ENCODE assay signal across 8 cellular contexts in the genomic region with DNA sequence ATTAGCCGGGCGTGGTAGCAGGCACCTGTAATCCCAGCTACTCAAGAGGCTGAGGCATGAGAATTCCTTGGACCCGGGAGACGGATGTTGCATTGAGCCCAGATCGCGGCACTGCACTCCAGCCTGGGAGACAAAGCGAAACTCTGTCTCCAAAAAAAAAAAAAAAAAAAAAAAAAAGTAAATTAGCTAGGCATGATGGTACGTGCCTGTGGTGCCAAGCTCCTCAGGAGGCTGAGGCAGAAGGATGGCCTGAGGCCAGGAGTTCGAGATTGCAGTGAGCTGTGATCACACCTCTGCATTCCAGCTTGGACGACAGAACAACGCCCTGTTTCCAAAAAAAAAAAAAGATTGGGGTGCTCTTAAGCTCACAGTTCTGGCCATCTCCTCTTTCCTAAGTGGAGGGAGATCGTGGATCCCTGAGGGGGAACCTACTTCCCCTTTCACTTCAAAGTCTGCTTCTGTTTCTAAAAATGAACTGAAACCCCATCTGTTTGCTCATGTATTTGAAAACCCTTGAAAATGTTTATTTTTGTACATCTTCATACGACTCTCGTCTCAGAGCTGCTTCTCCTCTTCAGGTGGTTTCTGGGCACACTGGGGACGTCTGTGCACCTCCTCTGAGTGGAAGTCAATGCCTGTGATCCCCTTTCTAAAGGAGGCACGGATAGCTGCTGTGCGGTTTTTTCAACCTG.
DNase-seq lines count a peak whose midpoint lies in the region; ATAC-seq and TF ChIP-seq lines count a peak whose summit lies in the region.

No MANE protein-coding gene starts in this region.

- H3K4me1 ChIP-seq in Karpas-422 (ENCODE audit: low read length): peaks cover 46% of the 10 kb centered on the region
- H3K4me1 ChIP-seq in lung (ENCODE audit: control insufficient read depth in 2 of 2, insufficient read depth in 2 of 2, low read length in 2 of 2): peaks cover 0 to 3% of the 10 kb centered on the region in 2 donors

- H3K4me2 ChIP-seq in Karpas-422 (ENCODE audit: low read depth, low read length, poor library complexity, severe bottlenecking): peak overlapping the region; percentile 73

- H2AFZ ChIP-seq in Karpas-422 (ENCODE audit: low read length): no peak overlapping the region

- H3K9ac ChIP-seq in Karpas-422 (ENCODE audit: low read length): peak overlapping the region; percentile 37; the same call in 1 of the 2 replicates

- no peaks in the 10 kb centered on the region for H3K36me3 ChIP-seq in Karpas-422 (ENCODE audit: insufficient read depth, low read length)
- no peaks in the 10 kb centered on the region for H3K36me3 ChIP-seq in lung (ENCODE audit: control insufficient read depth in 2 of 2, insufficient read depth in 2 of 2, low read length in 2 of 2)
- no peaks in the 10 kb centered on the region for H3K36me3 ChIP-seq in WERI-Rb-1

- H3K27me3 ChIP-seq in Karpas-422 (ENCODE audit: low read length): no peaks in the 10 kb centered on the region
- H3K27me3 ChIP-seq in lung (ENCODE audit: control insufficient read depth, insufficient read depth): no peaks in the 10 kb centered on the region
- no peaks in the 10 kb centered on the region for H3K27me3 ChIP-seq in WERI-Rb-1 (ENCODE audit: insufficient read depth, low read depth, severe bottlenecking)

- peak; percentile 79 for DNase-seq in Karpas-422
- no peak for DNase-seq in lung (ENCODE audit: low spot score)
- DNase-seq in WERI-Rb-1: no peak
- DNase-seq in D341Med (ENCODE audit: low spot score): no peak
- no peak for DNase-seq in NCI-H2081 treated with DMSO at 0.1 percent for 48 hours (lab: John Stamatoyannopoulos, UW)
- no peak for DNase-seq in GDM1 (lab: John Stamatoyannopoulos, UW)

- no peaks in the 10 kb centered on the region for H3K79me2 ChIP-seq in Karpas-422 (ENCODE audit: low read length)

- H3K9me3 ChIP-seq in Karpas-422 (ENCODE audit: low read length) (no peaks in the 10 kb centered on the region), lung (ENCODE audit: control insufficient read depth in 2 of 2, insufficient read depth in 1 of 2, low read length in 1 of 2) (no peaks in the 10 kb centered on the region), WERI-Rb-1 (ENCODE audit: severe bottlenecking) (no peaks in the 10 kb centered on the region)

- H3K9me2 ChIP-seq in Karpas-422 (replicated peaks; ENCODE audit: insufficient read depth, low read length): no peaks in the 10 kb centered on the region

- H3K27ac ChIP-seq in Karpas-422 (ENCODE audit: low read length) (0 out of 2 replicates have a peak overlapping the region, but pooled peaks have one; percentile 24), lung (ENCODE audit: low read depth in 1 of 2, low read length in 1 of 2) (no peak overlapping the region), WERI-Rb-1 (no peak overlapping the region)

- ATAC-seq in GM18511 (IDR thresholded peaks at IDR 0.05; ENCODE audit: unreplicated experiment): peak; percentile 94
- peak; percentile 90 for ATAC-seq in GM21737 (IDR thresholded peaks at IDR 0.05; ENCODE audit: unreplicated experiment)
- peak; percentile 39 for ATAC-seq in lung (ENCODE audit: insufficient read depth, low FRiP score)

- H4K20me1 ChIP-seq in Karpas-422 (ENCODE audit: insufficient read depth, low read depth, low read length): peaks cover 5% of the 10 kb centered on the region

- H3K4me3 ChIP-seq in Karpas-422 (ENCODE audit: low read length) (peak overlapping the region; percentile 54), lung (no peak overlapping the region), WERI-Rb-1 (ENCODE audit: low read depth, low read length) (no peak overlapping the region)

- TF ChIP-seq CTCF in lung (IDR thresholded peaks at IDR 0.05; ENCODE audit: control extremely low read depth, extremely low read depth) (no peak), WERI-Rb-1 (IDR thresholded peaks at IDR 0.05; ENCODE audit: low read depth, low read length) (no peak)

- WGBS in lung, 2 donors: 51 to 63% methylated on average over 17 of the region's 17 CpGs

Comparison
In these comparisons a context has a peak if more than half of its experiments do, and no peak if none do; other contexts are left out.
1. ATAC-seq: peak in every context shown above with its lines; median percentile 94 in GM18511; 90 in GM21737; 39 in lung.